In the genomic region with DNA sequence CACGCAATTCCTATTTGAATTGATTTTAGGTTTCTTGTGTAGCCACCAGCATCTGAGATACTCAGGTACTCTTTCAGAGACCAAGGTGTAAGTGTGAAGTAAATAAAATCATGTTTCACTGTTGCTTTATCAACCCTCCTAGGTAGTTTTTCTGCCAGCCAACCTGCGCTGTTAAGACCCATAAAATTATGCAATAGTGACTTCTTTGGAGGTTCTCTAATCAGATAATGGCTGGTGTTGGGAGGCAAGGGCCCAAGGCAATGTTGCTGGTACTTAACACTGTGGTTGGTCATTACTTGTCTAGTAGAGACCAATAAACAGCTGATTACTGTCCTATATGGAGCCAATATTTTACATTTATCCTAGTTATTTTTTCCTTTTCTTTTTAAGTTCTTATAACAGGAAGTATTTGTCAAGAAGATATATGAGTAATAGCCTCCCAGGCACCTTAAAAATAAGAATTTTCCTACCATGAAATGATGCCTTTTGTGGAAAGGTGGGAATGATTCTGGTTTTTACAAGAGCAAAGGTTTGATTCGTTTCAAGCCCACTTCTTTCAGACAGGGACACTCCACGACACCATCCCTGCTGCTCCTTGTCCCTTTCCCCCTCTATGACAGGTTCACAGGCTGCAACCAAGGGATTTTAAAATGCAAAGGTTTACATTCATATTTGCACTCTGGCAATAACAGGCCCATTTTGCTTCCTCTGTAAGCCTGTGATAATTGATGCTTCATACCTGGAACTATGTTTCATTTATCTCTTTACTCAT, we compare ENCODE assay signal across 16 cellular contexts.
"Had no signal": no experiment of that assay in that cellular context is flagged by ENCODE, and none has a peak within 500 bp of the region (broad histone marks: within the 10 kb centered on the region; RNA-seq: fewer than 3 reads in every experiment).

No MANE protein-coding gene starts in this region.

- H3K4me3 ChIP-seq: coronary artery, pancreas, SJSA1, skin epidermis, tibial artery had no signal

- H3K4me3 Mint-ChIP-seq: activated CD4-positive, alpha-beta T cell treated with anti-CD3 and anti-CD28 coated beads for 36 hours; activated CD8-positive, alpha-beta T cell treated with anti-CD3 and anti-CD28 coated beads, Interleukin-2, amount 10 ng/mL, durations not matched to agents 7 days and 5 days; activated naive CD8-positive, alpha-beta T cell treated with anti-CD3 and anti-CD28 coated beads, Interleukin-2, amount 50 U/mL, for 24 hours; activated T-helper 1 cell treated with anti-CD3 and anti-CD28 coated beads, Interleukin-12 subunit alpha, Interleukin-12 subunit beta, Interleukin-2, Interleukin-4 antibody, amounts not matched to agents 30 ng/mL and 10 ng/mL and 1 ng/mL, durations not matched to agents 14 hours and 24 hours and 36 hours; immature natural killer cell; neural crest cell had no signal

- H3K36me3 ChIP-seq: pancreas, SJSA1, tibial artery, WERI-Rb-1 had no signal

- H3K9me3 Mint-ChIP-seq: activated naive CD8-positive, alpha-beta T cell treated with anti-CD3 and anti-CD28 coated beads, Interleukin-2, amount 50 U/mL, for 24 hours; activated T-helper 1 cell treated with anti-CD3 and anti-CD28 coated beads, Interleukin-12 subunit alpha, Interleukin-12 subunit beta, Interleukin-2, Interleukin-4 antibody, amounts not matched to agents 30 ng/mL and 10 ng/mL and 1 ng/mL, durations not matched to agents 14 hours and 24 hours and 36 hours; neural crest cell had no signal

- H3K27ac Mint-ChIP-seq: activated CD4-positive, alpha-beta T cell treated with anti-CD3 and anti-CD28 coated beads for 36 hours; activated CD8-positive, alpha-beta T cell treated with anti-CD3 and anti-CD28 coated beads, Interleukin-2, amount 10 ng/mL, durations not matched to agents 7 days and 5 days; activated naive CD8-positive, alpha-beta T cell treated with anti-CD3 and anti-CD28 coated beads, Interleukin-2, amount 50 U/mL, for 24 hours; activated T-helper 1 cell treated with anti-CD3 and anti-CD28 coated beads, Interleukin-12 subunit alpha, Interleukin-12 subunit beta, Interleukin-2, Interleukin-4 antibody, amounts not matched to agents 30 ng/mL and 10 ng/mL and 1 ng/mL, durations not matched to agents 14 hours and 24 hours and 36 hours; immature natural killer cell had no signal

- FAIRE-seq: pancreas had no signal

- H3K27ac ChIP-seq: coronary artery, pancreas, SJSA1, skin epidermis, tibial artery, WERI-Rb-1 had no signal

- H3K4me1 ChIP-seq: pancreas, SJSA1, tibial artery had no signal

- ATAC-seq: activated CD4-positive, alpha-beta T cell treated with anti-CD3 and anti-CD28 coated beads for 36 hours; activated CD8-positive, alpha-beta T cell treated with anti-CD3 and anti-CD28 coated beads, Interleukin-2, amount 10 ng/mL, durations not matched to agents 7 days and 5 days; activated naive CD8-positive, alpha-beta T cell treated with anti-CD3 and anti-CD28 coated beads, Interleukin-2, amount 50 U/mL, for 24 hours; pancreas had no signal

- H3K27me3 Mint-ChIP-seq: activated CD4-positive, alpha-beta T cell treated with anti-CD3 and anti-CD28 coated beads for 36 hours; activated naive CD8-positive, alpha-beta T cell treated with anti-CD3 and anti-CD28 coated beads, Interleukin-2, amount 50 U/mL, for 24 hours had no signal

- H3K9me3 ChIP-seq: pancreas, SJSA1, tibial artery had no signal

- H3K36me3 Mint-ChIP-seq: immature natural killer cell had no signal

- H3K4me1 Mint-ChIP-seq: activated CD4-positive, alpha-beta T cell treated with anti-CD3 and anti-CD28 coated beads for 36 hours; activated naive CD8-positive, alpha-beta T cell treated with anti-CD3 and anti-CD28 coated beads, Interleukin-2, amount 50 U/mL, for 24 hours; immature natural killer cell had no signal

- DNase-seq: activated CD4-positive, alpha-beta T cell treated with anti-CD3 and anti-CD28 coated beads for 36 hours; activated CD8-positive, alpha-beta memory T cell treated with anti-CD3 and anti-CD28 coated beads, Interleukin-2, amount 50 U/mL, for 48 hours; activated CD8-positive, alpha-beta T cell treated with anti-CD3 and anti-CD28 coated beads, Interleukin-2, amount 10 ng/mL, durations not matched to agents 7 days and 5 days; activated naive CD4-positive, alpha-beta T cell; activated naive CD8-positive, alpha-beta T cell treated with anti-CD3 and anti-CD28 coated beads, Interleukin-2, amount 50 U/mL, for 24 hours; effector CD8-positive, alpha-beta T cell; immature natural killer cell; pancreas; T1000; tibial artery; WERI-Rb-1 had no signal

- H3K27me3 ChIP-seq: pancreas, SJSA1, tibial artery had no signal
